ENCODE assay signal across 11 cellular contexts in the genomic region with DNA sequence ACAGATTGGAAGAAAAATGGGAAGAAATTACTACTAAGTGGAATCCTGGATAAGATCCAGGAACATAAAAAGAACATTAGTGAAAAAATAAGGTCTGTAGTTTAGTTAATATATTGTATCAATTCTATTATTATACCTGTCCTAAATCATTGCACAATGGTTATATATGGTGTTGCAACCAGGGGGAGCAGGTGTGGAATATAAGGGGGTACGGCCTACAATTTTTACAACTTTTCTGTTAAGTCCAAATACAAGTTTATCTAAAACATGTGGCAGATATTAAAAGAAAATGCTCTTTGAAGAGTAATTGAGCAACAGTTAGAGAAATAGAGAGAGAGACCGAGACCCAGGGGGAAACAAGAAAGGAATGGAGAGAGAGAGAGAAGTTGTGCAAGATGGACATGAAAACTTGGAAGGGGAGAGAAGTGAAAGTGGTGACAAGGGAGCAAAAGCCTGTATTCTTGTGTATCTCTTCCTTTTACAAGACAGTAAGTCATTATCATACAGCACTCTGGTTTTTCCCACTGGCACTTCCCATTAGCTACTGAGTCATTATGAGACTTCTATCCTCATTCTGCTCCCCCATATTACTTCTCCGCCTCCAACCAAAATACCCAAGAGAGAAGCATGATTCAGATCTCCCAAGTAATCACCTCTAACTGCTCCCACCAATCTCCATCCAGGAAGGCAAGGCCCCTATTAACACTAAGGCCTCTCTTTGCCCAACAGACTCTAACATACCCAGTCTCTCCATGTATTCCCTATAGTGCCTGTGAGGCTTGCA. TPM values are rescaled to one million over a fixed set of nuclear protein-coding genes. Genes with fewer than 3 reads are reported as not detected.
A peak's percentile ranks its signal among the peaks of the same experiment; 100 is the strongest.
DNase-seq lines count a peak whose midpoint lies in the region; ATAC-seq and TF ChIP-seq lines count a peak whose summit lies in the region.
"Had no signal": no experiment of that assay in that cellular context is flagged by ENCODE, and none has a peak within 500 bp of the region (broad histone marks: within the 10 kb centered on the region; RNA-seq: fewer than 3 reads in every experiment).

No MANE protein-coding gene starts in this region.

- peaks cover 55% of the 10 kb centered on the region for H3K4me1 Mint-ChIP-seq in activated naive CD4-positive, alpha-beta T cell treated with anti-CD3 and anti-CD28 coated beads for 36 hours (ENCODE audit: low read depth)
- no peaks in the 10 kb centered on the region for H3K4me1 Mint-ChIP-seq in activated CD8-positive, alpha-beta T cell treated with anti-CD3 and anti-CD28 coated beads, Interleukin-2, amount 10 ng/mL, durations not matched to agents 7 days and 5 days (ENCODE audit: low read depth)
- peaks cover 36% of the 10 kb centered on the region for H3K4me1 Mint-ChIP-seq in stimulated activated memory B cell treated with anti-CD40 and anti-IgM and Interleukin-4, amounts not matched to agents 10 μg/mL and 1 μg/mL and 100 μg/mL, for 72 hours

- POLR2A ChIA-PET in activated CD8-positive, alpha-beta T cell treated with anti-CD3 and anti-CD28 coated beads, Interleukin-2, amount 10 ng/mL, durations not matched to agents 7 days and 5 days (lab: Charles Lee): no interaction called here

- TF ChIP-seq CTCF in fibroblast of mammary gland (conservative IDR thresholded peaks at IDR 0.05; ENCODE audit: control insufficient read depth, insufficient read depth, low read depth, low read length): no peak

- H3K4me3 Mint-ChIP-seq in activated naive CD4-positive, alpha-beta T cell treated with anti-CD3 and anti-CD28 coated beads for 36 hours: peak overlapping the region; percentile 33
- H3K4me3 Mint-ChIP-seq in activated CD8-positive, alpha-beta T cell treated with anti-CD3 and anti-CD28 coated beads, Interleukin-2, amount 10 ng/mL, durations not matched to agents 7 days and 5 days: no peak overlapping the region
- H3K4me3 Mint-ChIP-seq in stimulated activated memory B cell treated with anti-CD40 and anti-IgM and Interleukin-4, amounts not matched to agents 10 μg/mL and 1 μg/mL and 100 μg/mL, for 72 hours: no peak overlapping the region

- intact Hi-C loops in activated naive CD4-positive, alpha-beta T cell treated with anti-CD3 and anti-CD28 coated beads for 36 hours (cut with micrococcal nuclease): loop anchor here (1.0 kb wide), 2 partner anchors 9 to 29 kb away; partner anchors contain the start of gene HSD11B1

- H3K36me3 Mint-ChIP-seq in activated naive CD4-positive, alpha-beta T cell treated with anti-CD3 and anti-CD28 coated beads for 36 hours (ENCODE audit: low read depth): peaks cover 7% of the 10 kb centered on the region
- H3K36me3 Mint-ChIP-seq in activated CD8-positive, alpha-beta T cell treated with anti-CD3 and anti-CD28 coated beads, Interleukin-2, amount 10 ng/mL, durations not matched to agents 7 days and 5 days (ENCODE audit: low read depth): no peaks in the 10 kb centered on the region
- H3K36me3 Mint-ChIP-seq in stimulated activated memory B cell treated with anti-CD40 and anti-IgM and Interleukin-4, amounts not matched to agents 10 μg/mL and 1 μg/mL and 100 μg/mL, for 72 hours: no peaks in the 10 kb centered on the region

- peaks cover 2% of the 10 kb centered on the region for H3K9me3 Mint-ChIP-seq in activated naive CD4-positive, alpha-beta T cell treated with anti-CD3 and anti-CD28 coated beads for 36 hours
- H3K9me3 Mint-ChIP-seq in activated CD8-positive, alpha-beta T cell treated with anti-CD3 and anti-CD28 coated beads, Interleukin-2, amount 10 ng/mL, durations not matched to agents 7 days and 5 days (ENCODE audit: insufficient read depth): no peaks in the 10 kb centered on the region
- H3K9me3 Mint-ChIP-seq in stimulated activated memory B cell treated with anti-CD40 and anti-IgM and Interleukin-4, amounts not matched to agents 10 μg/mL and 1 μg/mL and 100 μg/mL, for 72 hours: no peaks in the 10 kb centered on the region

- H3K4me3 ChIP-seq in fibroblast of mammary gland (ENCODE audit: control insufficient read depth, low read depth, low read length): no peak overlapping the region

- CTCF ChIA-PET in activated naive CD4-positive, alpha-beta T cell treated with anti-CD3 and anti-CD28 coated beads for 36 hours (lab: Charles Lee): interaction anchor here (0.9 to 5.1 kb wide), 5 partner anchors 7 to 40 kb away, joined by 4 to 29 read pairs (median 5); no protein-coding TSS in a partner anchor
- CTCF ChIA-PET in activated CD8-positive, alpha-beta T cell treated with anti-CD3 and anti-CD28 coated beads, Interleukin-2, amount 10 ng/mL, durations not matched to agents 7 days and 5 days (lab: Charles Lee): interaction anchor here (1.2 kb wide), 1 partner anchor 14 kb away, joined by 3 read pairs; no protein-coding TSS in a partner anchor

- H3K27ac Mint-ChIP-seq in activated naive CD4-positive, alpha-beta T cell treated with anti-CD3 and anti-CD28 coated beads for 36 hours: peak overlapping the region; percentile 80
- H3K27ac Mint-ChIP-seq in activated CD8-positive, alpha-beta T cell treated with anti-CD3 and anti-CD28 coated beads, Interleukin-2, amount 10 ng/mL, durations not matched to agents 7 days and 5 days: no peak overlapping the region
- no peak overlapping the region for H3K27ac Mint-ChIP-seq in stimulated activated memory B cell treated with anti-CD40 and anti-IgM and Interleukin-4, amounts not matched to agents 10 μg/mL and 1 μg/mL and 100 μg/mL, for 72 hours

- no peak for ATAC-seq in activated CD8-positive, alpha-beta T cell treated with anti-CD3 and anti-CD28 coated beads, Interleukin-2, amount 10 ng/mL, durations not matched to agents 7 days and 5 days
- no peak for ATAC-seq in stimulated activated memory B cell treated with anti-CD40 and anti-IgM and Interleukin-4, amounts not matched to agents 10 μg/mL and 1 μg/mL and 100 μg/mL, for 72 hours

- DNase-seq in activated naive CD4-positive, alpha-beta T cell treated with anti-CD3 and anti-CD28 coated beads for 36 hours: peak; percentile 35
- no peak for DNase-seq in activated naive CD4-positive, alpha-beta T cell treated with anti-CD3 and anti-CD28 coated beads, Interleukin-2, amount 50 U/mL, for 16 hours
- peak; percentile 93 for DNase-seq in fibroblast of mammary gland (ENCODE audit: low read depth)
- peak; percentile 94 for DNase-seq in stromal cell of bone marrow (ENCODE audit: low read depth)
- DNase-seq in activated CD8-positive, alpha-beta T cell treated with anti-CD3 and anti-CD28 coated beads, Interleukin-2, amount 10 ng/mL, durations not matched to agents 7 days and 5 days: no peak
- DNase-seq: activated CD4-positive, alpha-beta T cell treated with anti-CD3 and anti-CD28 coated beads for 48 hours; NCI-H1930; SHP77; small intestine had no signal

- H3K27me3 Mint-ChIP-seq in activated naive CD4-positive, alpha-beta T cell treated with anti-CD3 and anti-CD28 coated beads for 36 hours (ENCODE audit: low read depth): no peaks in the 10 kb centered on the region
- no peaks in the 10 kb centered on the region for H3K27me3 Mint-ChIP-seq in activated CD8-positive, alpha-beta T cell treated with anti-CD3 and anti-CD28 coated beads, Interleukin-2, amount 10 ng/mL, durations not matched to agents 7 days and 5 days (ENCODE audit: low read depth)
- H3K27me3 Mint-ChIP-seq in stimulated activated memory B cell treated with anti-CD40 and anti-IgM and Interleukin-4, amounts not matched to agents 10 μg/mL and 1 μg/mL and 100 μg/mL, for 72 hours: no peaks in the 10 kb centered on the region

RNA-seq across cellular contexts. Expression of gene TRAF3IP3, which starts 22.3 kb away (rescaled TPM):
- 100 to 1,000 TPM; 107 to 113 TPM for total RNA-seq in activated naive CD4-positive, alpha-beta T cell treated with anti-CD3 and anti-CD28 coated beads for 36 hours
- total RNA-seq in activated CD8-positive, alpha-beta T cell treated with anti-CD3 and anti-CD28 coated beads, Interleukin-2, amount 10 ng/mL, durations not matched to agents 7 days and 5 days: 100 to 1,000 TPM; 319 to 322 TPM

RNA-seq across cellular contexts. Expression of gene HSD11B1, which starts 29.0 kb away (rescaled TPM):
- 1 to 10 TPM; 6.7 to 8.0 TPM for total RNA-seq in activated naive CD4-positive, alpha-beta T cell treated with anti-CD3 and anti-CD28 coated beads for 36 hours
- not detected for total RNA-seq in activated CD8-positive, alpha-beta T cell treated with anti-CD3 and anti-CD28 coated beads, Interleukin-2, amount 10 ng/mL, durations not matched to agents 7 days and 5 days
- total RNA-seq: frontal cortex had no signal

RNA-seq across cellular contexts. Expression of gene C1orf74, which starts 50.8 kb away (rescaled TPM):
- total RNA-seq in activated naive CD4-positive, alpha-beta T cell treated with anti-CD3 and anti-CD28 coated beads for 36 hours: 1 to 10 TPM; 3.5 to 4.6 TPM
- total RNA-seq in activated CD8-positive, alpha-beta T cell treated with anti-CD3 and anti-CD28 coated beads, Interleukin-2, amount 10 ng/mL, durations not matched to agents 7 days and 5 days: 1 to 10 TPM; 2.5 to 2.6 TPM

RNA-seq across cellular contexts. Expression of gene G0S2, which starts 58.4 kb away (rescaled TPM):
- total RNA-seq in activated naive CD4-positive, alpha-beta T cell treated with anti-CD3 and anti-CD28 coated beads for 36 hours: 100 to 1,000 TPM; 138 to 139 TPM
- not detected for total RNA-seq in activated CD8-positive, alpha-beta T cell treated with anti-CD3 and anti-CD28 coated beads, Interleukin-2, amount 10 ng/mL, durations not matched to agents 7 days and 5 days

Comparison
In these comparisons a context has a peak if more than half of its experiments do, and no peak if none do; other contexts are left out.
1. DNase-seq: peak in activated naive CD4-positive, alpha-beta T cell treated with anti-CD3 and anti-CD28 coated beads for 36 hours (single experiment), fibroblast of mammary gland (single experiment) and stromal cell of bone marrow (single experiment); none in activated naive CD4-positive, alpha-beta T cell treated with anti-CD3 and anti-CD28 coated beads, Interleukin-2, amount 50 U/mL, for 16 hours (single experiment) and activated CD8-positive, alpha-beta T cell treated with anti-CD3 and anti-CD28 coated beads, Interleukin-2, amount 10 ng/mL, durations not matched to agents 7 days and 5 days (single experiment).
2. RNA of gene HSD11B1, which starts 29.0 kb away (total RNA-seq): 6.7 to 8.0 TPM in activated naive CD4-positive, alpha-beta T cell treated with anti-CD3 and anti-CD28 coated beads for 36 hours; not detected in activated CD8-positive, alpha-beta T cell treated with anti-CD3 and anti-CD28 coated beads, Interleukin-2, amount 10 ng/mL, durations not matched to agents 7 days and 5 days; every median in the first group is over 4 times any median in the second.